Comparison of ENCODE assay signal across 25 cellular contexts in genomic region chr1:92277105-92277504, GRCh38. TPM values are rescaled to one million over a fixed set of nuclear protein-coding genes. Genes with fewer than 3 reads are reported as not detected.
A peak's percentile ranks its signal among the peaks of the same experiment; 100 is the strongest.
DNase-seq lines count a peak whose midpoint lies in the region; ATAC-seq, FAIRE-seq and TF ChIP-seq lines count a peak whose summit lies in the region.
"Had no signal": no experiment of that assay in that cellular context is flagged by ENCODE, and none has a peak within 500 bp of the region (broad histone marks: within the 10 kb centered on the region; RNA-seq: fewer than 3 reads in every experiment).

No MANE protein-coding gene starts in this region.

- H3K36me3 ChIP-seq in vagina = peaks cover 0 to 22% of the 10 kb centered on the region in 2 donors

- ATAC-seq in HG03378 (IDR thresholded peaks at IDR 0.05; ENCODE audit: unreplicated experiment) = no peak
- no peak for ATAC-seq in SK-N-SH treated with all-trans-retinoic acid at 6 μM for 48 hours
- ATAC-seq: upper lobe of right lung had no signal

- peak; percentile 19 for DNase-seq in H54 (ENCODE audit: insufficient read length, low spot score)
- DNase-seq in RPMI7951 (ENCODE audit: low read depth) = peak; percentile 47
- peak; percentile 63 for DNase-seq in epithelial cell of esophagus (ENCODE audit: low read depth)
- DNase-seq in non-pigmented ciliary epithelial cell (ENCODE audit: low read depth) = peak; percentile 30
- no peak for DNase-seq in vagina (ENCODE audit: extremely low spot score in 2 of 2)
- DNase-seq in NCI-H82 (lab: John Stamatoyannopoulos, UW) = no peak
- DNase-seq: activated CD4-positive, CD25-positive, alpha-beta regulatory T cell; activated naive CD4-positive, alpha-beta T cell; activated T-cell treated with anti-CD3 and anti-CD28 coated beads, Interleukin-2, amount 50 U/mL, for 24 hours; aorta; foreskin melanocyte; NCI-H1092; NCI-H2029 treated with DMSO at 0.1 percent for 48 hours; NCI-H510A; NK-92 treated with Interleukin-12 subunit alpha and Interleukin-12 subunit beta, amount 100 ng/mL, for 24 hours; RPMI8226; T-helper 9 cell; upper lobe of right lung had no signal

- TF ChIP-seq POLR2A in H54 (IDR thresholded peaks at IDR 0.05; ENCODE audit: low read depth, low read length) = no peak
- no peak for TF ChIP-seq POLR2A in vagina (IDR thresholded peaks at IDR 0.05)

- H3K27me3 ChIP-seq in vagina = no peaks in the 10 kb centered on the region
- H3K27me3 ChIP-seq: upper lobe of right lung had no signal

- no peaks in the 10 kb centered on the region for H3K9me3 ChIP-seq in vagina
- H3K9me3 ChIP-seq: upper lobe of right lung had no signal

- H3K4me3 ChIP-seq in epithelial cell of esophagus (ENCODE audit: low read length) = no peak overlapping the region
- H3K4me3 ChIP-seq in vagina = no peak overlapping the region
- H3K4me3 ChIP-seq: upper lobe of right lung had no signal

- no peaks in the 10 kb centered on the region for H3K4me1 ChIP-seq in vagina
- H3K4me1 ChIP-seq: upper lobe of right lung had no signal

- TF ChIP-seq CTCF in epithelial cell of esophagus (IDR thresholded peaks at IDR 0.05; ENCODE audit: insufficient read depth, low read depth, low read length, missing control alignments) = no peak
- no peak for TF ChIP-seq CTCF in vagina (IDR thresholded peaks at IDR 0.05)

- peak; percentile 57 for FAIRE-seq in H54 (lab: Jason Lieb, UNC)
- FAIRE-seq: colon, GM18507 had no signal

- intact Hi-C loops in vagina (cut with DNase I) = loop anchor here (5.0 kb wide), 1 partner anchor 35 kb away; no protein-coding TSS in a partner anchor

- H3K27ac ChIP-seq in vagina = no peak overlapping the region
- H3K27ac ChIP-seq: KMS-11, upper lobe of right lung had no signal

TF ChIP-seq in SK-N-SH treated with all-trans-retinoic acid at 6 μM for 48 hours, 23 proteins besides CTCF, POLR2A, EP300 and RAD21:
- TF ChIP-seq CSRNP3 (CRISPR knock-in tag; IDR thresholded peaks at IDR 0.05) (no peak), SNAI2 (CRISPR knock-in tag; IDR thresholded peaks at IDR 0.05) (no peak), ARNTL (CRISPR knock-in tag; IDR thresholded peaks at IDR 0.05; ENCODE audit: borderline replicate concordance, low read depth) (no peak), ZFP30 (CRISPR knock-in tag; IDR thresholded peaks at IDR 0.05) (no peak), CSDC2 (CRISPR knock-in tag; IDR thresholded peaks at IDR 0.05) (no peak), ZNF565 (CRISPR knock-in tag; conservative IDR thresholded peaks at IDR 0.05; ENCODE audit: low read depth) (no peak), PPARA (CRISPR knock-in tag; IDR thresholded peaks at IDR 0.05; ENCODE audit: borderline replicate concordance) (no peak), TSHZ2 (CRISPR knock-in tag; IDR thresholded peaks at IDR 0.05) (no peak), ZNF70 (CRISPR knock-in tag; IDR thresholded peaks at IDR 0.05) (no peak), CREB5 (CRISPR knock-in tag; IDR thresholded peaks at IDR 0.05; ENCODE audit: low read depth) (no peak), BACH2 (CRISPR knock-in tag; IDR thresholded peaks at IDR 0.05; ENCODE audit: borderline replicate concordance) (no peak), TCF4 (CRISPR knock-in tag; IDR thresholded peaks at IDR 0.05; ENCODE audit: borderline replicate concordance) (no peak), POU6F1 (CRISPR knock-in tag; IDR thresholded peaks at IDR 0.05; ENCODE audit: borderline replicate concordance, low read depth) (no peak), ZFP3 (CRISPR knock-in tag; IDR thresholded peaks at IDR 0.05) (no peak), ZC3H10 (CRISPR knock-in tag; IDR thresholded peaks at IDR 0.05) (no peak), ESRRG (CRISPR knock-in tag; IDR thresholded peaks at IDR 0.05) (no peak), RARB (CRISPR knock-in tag; IDR thresholded peaks at IDR 0.05) (no peak), TOX (CRISPR knock-in tag; IDR thresholded peaks at IDR 0.05; ENCODE audit: borderline replicate concordance) (no peak), PATZ1 (CRISPR knock-in tag; IDR thresholded peaks at IDR 0.05; ENCODE audit: borderline replicate concordance) (no peak), ZNF8 (CRISPR knock-in tag; IDR thresholded peaks at IDR 0.05) (no peak)

RNA-seq across cellular contexts. Expression of gene GLMN, which starts 21.7 kb away (rescaled TPM):
- 15.9 and 20.2 TPM in 2 replicates for total RNA-seq in RPMI7951 (2014; rRNA removed; shearing (Covaris generic))
- 9.3 TPM for total RNA-seq in vagina

RNA-seq across cellular contexts. Expression of gene RPAP2, which starts 21.8 kb away (rescaled TPM):
- total RNA-seq in RPMI7951 (2014; rRNA removed; shearing (Covaris generic)) = 11.2 and 14.8 TPM in 2 replicates
- 11.8 TPM for total RNA-seq in vagina

RNA-seq across cellular contexts. Expression of gene C1orf146, which starts 59.4 kb away (rescaled TPM):
- not detected in 2 replicates for total RNA-seq in RPMI7951 (2014; rRNA removed; shearing (Covaris generic))
- total RNA-seq in vagina = not detected
- total RNA-seq: aorta, kidney epithelial cell, omental fat pad, upper lobe of right lung had no signal

Comparison
In these comparisons a context has a peak if more than half of its experiments do, and no peak if none do; other contexts are left out.
1. DNase-seq: peak in H54 (single experiment), RPMI7951 (single experiment), epithelial cell of esophagus (single experiment) and non-pigmented ciliary epithelial cell (single experiment); none in vagina (0 of 2) and NCI-H82 (single experiment).